In genomic region chr6:5078121-5078695, GRCh38 we compare ENCODE assay signal across 10 cellular contexts. TPM values are rescaled to one million over a fixed set of nuclear protein-coding genes. Genes with fewer than 3 reads are reported as not detected.
A peak's percentile ranks its signal among the peaks of the same experiment; 100 is the strongest.
DNase-seq lines count a peak whose midpoint lies in the region; ATAC-seq and TF ChIP-seq lines count a peak whose summit lies in the region.
"Had no signal": no experiment of that assay in that cellular context is flagged by ENCODE, and none has a peak within 500 bp of the region (broad histone marks: within the 10 kb centered on the region; RNA-seq: fewer than 3 reads in every experiment).

No MANE protein-coding gene starts in this region.

- no peak overlapping the region for H3K4me3 ChIP-seq in A673 (ENCODE audit: low read depth, low read length, poor library complexity, severe bottlenecking)
- no peak overlapping the region for H3K4me3 ChIP-seq in naive thymus-derived CD4-positive, alpha-beta T cell (ENCODE audit: low read length)
- H3K4me3 ChIP-seq: GM23338 had no signal

- no peak overlapping the region for H3K4me3 Mint-ChIP-seq in naive thymus-derived CD4-positive, alpha-beta T cell
- H3K4me3 Mint-ChIP-seq: CD4-positive, CD25-positive, alpha-beta regulatory T cell; GM23338 had no signal

- H3K9me3 Mint-ChIP-seq in naive thymus-derived CD4-positive, alpha-beta T cell: peaks cover 0 to 6% (median 0%) of the 10 kb centered on the region in 11 donors

- POLR2A ChIA-PET in A673 (lab: Charles Lee; ENCODE audit: low non-redundant PET): no interaction called here
- POLR2A ChIA-PET in naive thymus-derived CD4-positive, alpha-beta T cell (lab: Charles Lee): no interaction called here

- CTCF ChIA-PET in A673 (lab: Charles Lee): interaction anchor here (0.8 kb wide), 1 partner anchor 26 kb away, joined by 5 read pairs; no protein-coding TSS in a partner anchor
- CTCF ChIA-PET in naive thymus-derived CD4-positive, alpha-beta T cell (lab: Charles Lee): no interaction called here

- H3K4me1 ChIP-seq in A673 (ENCODE audit: insufficient read depth, low read length, poor library complexity, severe bottlenecking): no peaks in the 10 kb centered on the region
- H3K4me1 ChIP-seq in naive thymus-derived CD4-positive, alpha-beta T cell (ENCODE audit: control insufficient read depth in 2 of 2, insufficient read depth in 2 of 2, low read length in 2 of 2): no peaks in the 10 kb centered on the region

- no peak overlapping the region for H3K27ac Mint-ChIP-seq in naive thymus-derived CD4-positive, alpha-beta T cell
- H3K27ac Mint-ChIP-seq: CD4-positive, CD25-positive, alpha-beta regulatory T cell; GM23338 had no signal

- no peak overlapping the region for H3K27ac ChIP-seq in A673 (ENCODE audit: low read depth, low read length, poor library complexity, severe bottlenecking)
- H3K27ac ChIP-seq in naive thymus-derived CD4-positive, alpha-beta T cell (ENCODE audit: low read depth, low read length): no peak overlapping the region

- peaks cover 0 to 14% (median 7%) of the 10 kb centered on the region in 5 donors for H3K36me3 Mint-ChIP-seq in naive thymus-derived CD4-positive, alpha-beta T cell
- H3K36me3 Mint-ChIP-seq: CD4-positive, CD25-positive, alpha-beta regulatory T cell had no signal

- peak; percentile 48 for TF ChIP-seq CTCF in A673 (conservative IDR thresholded peaks at IDR 0.05; ENCODE audit: low read depth, low read length)

- H3K36me3 ChIP-seq in A673 (ENCODE audit: insufficient read depth, low read length, poor library complexity, severe bottlenecking): no peaks in the 10 kb centered on the region
- H3K36me3 ChIP-seq in naive thymus-derived CD4-positive, alpha-beta T cell (ENCODE audit: control insufficient read depth in 2 of 3, insufficient read depth in 3 of 3, low read length in 3 of 3): no peaks in the 10 kb centered on the region

- ATAC-seq in GM19467 (IDR thresholded peaks at IDR 0.05; ENCODE audit: unreplicated experiment): peak; percentile 51
- no peak for ATAC-seq in naive thymus-derived CD4-positive, alpha-beta T cell
- ATAC-seq: GM23338 had no signal

- no TSS peak for BruUV-seq in A673 (replicated peaks; lab: Mats Ljungman, UMichigan)

- no peaks in the 10 kb centered on the region for H3K4me1 Mint-ChIP-seq in naive thymus-derived CD4-positive, alpha-beta T cell
- H3K4me1 Mint-ChIP-seq: CD4-positive, CD25-positive, alpha-beta regulatory T cell; GM23338 had no signal

- H3K9me3 ChIP-seq in A673 (ENCODE audit: low read depth, low read length, poor library complexity, severe bottlenecking): no peaks in the 10 kb centered on the region
- H3K9me3 ChIP-seq in naive thymus-derived CD4-positive, alpha-beta T cell (ENCODE audit: control insufficient read depth in 2 of 3, low read length in 3 of 3): no peaks in the 10 kb centered on the region

- intact Hi-C loops in A673 (cut with micrococcal nuclease; ENCODE audit: unreplicated experiment): no loop called here
- intact Hi-C loops in naive thymus-derived CD4-positive, alpha-beta T cell (cut with micrococcal nuclease): no loop called here

- H3K27me3 ChIP-seq in A673 (replicated peaks; ENCODE audit: insufficient read depth, low read depth, low read length, poor library complexity): no peaks in the 10 kb centered on the region
- H3K27me3 ChIP-seq in naive thymus-derived CD4-positive, alpha-beta T cell (ENCODE audit: control insufficient read depth in 2 of 2, insufficient read depth in 2 of 2, low read length in 2 of 2): peaks cover 0 to 2% of the 10 kb centered on the region in 2 donors

- peaks cover 30 to 58% (median 33%) of the 10 kb centered on the region in 5 donors for H3K27me3 Mint-ChIP-seq in naive thymus-derived CD4-positive, alpha-beta T cell

- DNase-seq in A673 (ENCODE audit: low spot score) (peak; percentile 38), LoVo (ENCODE audit: low spot score) (peak; percentile 7), dermis blood vessel endothelial cell (peak; percentile 62), COR-L47 (lab: John Stamatoyannopoulos, UW) (no peak), inferior parietal cortex (ENCODE audit: extremely low spot score) (no peak)
- DNase-seq in naive thymus-derived CD4-positive, alpha-beta T cell: no peak
- DNase-seq in activated effector memory CD4-positive, alpha-beta T cell treated with anti-CD3 and anti-CD28 coated beads, Interleukin-2, amount 50 U/mL, for 16 hours: no peak

RNA-seq across cellular contexts. Expression of gene PPP1R3G, which starts 6.9 kb away (rescaled TPM):
- total RNA-seq in A673 (2021) (0.24 and 0.81 TPM in 2 replicates), dermis blood vessel endothelial cell (0.74 and 0.85 TPM in 2 replicates)
- total RNA-seq in naive thymus-derived CD4-positive, alpha-beta T cell: under 1 TPM in 3 of 5 experiments, not detected in 2; 0.07 to 0.24 (median 0.08) TPM
- polyA plus RNA-seq in naive thymus-derived CD4-positive, alpha-beta T cell: not detected
- polyA plus RNA-seq: CD4-positive, CD25-positive, alpha-beta regulatory T cell had no signal

Comparison
In these comparisons a context has a peak if more than half of its experiments do, and no peak if none do; other contexts are left out.
1. DNase-seq: peak in A673 (single experiment), LoVo (single experiment) and dermis blood vessel endothelial cell (single experiment); none in naive thymus-derived CD4-positive, alpha-beta T cell (0 of 9), COR-L47 (single experiment), activated effector memory CD4-positive, alpha-beta T cell treated with anti-CD3 and anti-CD28 coated beads, Interleukin-2, amount 50 U/mL, for 16 hours (single experiment) and inferior parietal cortex (single experiment).